Comparison of ENCODE assay signal across 1 cellular context in genomic region chr21:44517175-44517899, GRCh38.
TF ChIP-seq lines count a peak whose summit lies in the region.

No MANE protein-coding gene starts in this region.

TF ChIP-seq in SK-N-SH, 30 proteins besides CTCF, POLR2A, EP300 and RAD21 (continued from another document):
- TF ChIP-seq GATA2 (CRISPR knock-in tag; IDR thresholded peaks at IDR 0.05) (no peak), USF1 (IDR thresholded peaks at IDR 0.05; ENCODE audit: borderline replicate concordance, low read depth) (peak; percentile 100), REST (IDR thresholded peaks at IDR 0.05; ENCODE audit: low read depth, low read length) (no peak), POLR2AphosphoS5 (IDR thresholded peaks at IDR 0.05; ENCODE audit: low read depth, low read length) (peak; percentile 82), FOSL2 (IDR thresholded peaks at IDR 0.05; ENCODE audit: borderline replicate concordance, low read depth) (no peak), MXI1 (IDR thresholded peaks at IDR 0.05; ENCODE audit: low read depth, low read length) (peak; percentile 97)
TF ChIP-seq in SK-N-SH: peak in this region for 12.
